ENCODE assay signal across 8 cellular contexts in the genomic region with DNA sequence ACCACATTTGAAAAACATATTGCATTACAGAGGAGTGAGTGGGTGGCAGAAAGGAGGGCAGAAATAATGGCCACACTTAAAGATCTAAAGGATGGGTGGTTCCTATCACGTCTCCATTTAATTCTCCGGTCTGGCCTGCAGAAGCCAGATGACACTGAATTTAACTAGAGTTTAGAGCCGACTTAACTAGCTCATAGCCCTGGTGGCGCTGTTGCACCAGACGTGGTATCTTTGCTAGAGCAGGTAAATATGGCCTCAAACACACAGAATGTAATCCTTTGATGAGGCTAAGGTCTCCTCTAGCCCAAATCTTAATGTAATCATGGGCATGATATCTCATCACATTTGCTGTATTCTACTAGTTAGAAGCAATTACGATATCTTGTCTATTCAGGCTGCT. TPM values are rescaled to one million over a fixed set of nuclear protein-coding genes. Genes with fewer than 3 reads are reported as not detected.
DNase-seq lines count a peak whose midpoint lies in the region; TF ChIP-seq lines count a peak whose summit lies in the region.

No MANE protein-coding gene starts in this region.

- H2BK5ac ChIP-seq in trophoblast cell (ENCODE audit: low read depth, low read length, poor library complexity), result no peak overlapping the region

- no peak overlapping the region for H3K18ac ChIP-seq in trophoblast cell (ENCODE audit: low read length)

- H3K27ac Mint-ChIP-seq in activated T-cell treated with anti-CD3 and anti-CD28 coated beads, Interleukin-2, amount 50 U/mL, for 24 hours, result no peak overlapping the region
- no peak overlapping the region for H3K27ac Mint-ChIP-seq in endodermal cell

- TF ChIP-seq CTCF in endodermal cell (conservative IDR thresholded peaks at IDR 0.05), result peak; percentile 89

- no peak overlapping the region for H2AFZ ChIP-seq in trophoblast cell (ENCODE audit: insufficient read depth, low read length, poor library complexity)

- no peak overlapping the region for H2BK120ac ChIP-seq in trophoblast cell (ENCODE audit: insufficient read depth, low read length, poor library complexity)

- no peak overlapping the region for H3K4me2 ChIP-seq in trophoblast cell (ENCODE audit: low read length)

- peak overlapping the region; percentile 43 for H3K4me3 ChIP-seq in endodermal cell (ENCODE audit: low read length)
- H3K4me3 ChIP-seq in trophoblast cell (ENCODE audit: low read depth, low read length), result no peak overlapping the region

- H3K27me3 ChIP-seq in endodermal cell (ENCODE audit: control insufficient read depth, insufficient read depth, low read length, poor library complexity, severe bottlenecking) (no peaks in the 10 kb centered on the region), trophoblast cell (ENCODE audit: insufficient read depth, low read length) (no peaks in the 10 kb centered on the region)

- H3K9ac ChIP-seq in endodermal cell (ENCODE audit: extremely low read depth, low read length, poor library complexity, severe bottlenecking), result no peak overlapping the region
- no peak overlapping the region for H3K9ac ChIP-seq in trophoblast cell (ENCODE audit: low read length)

- no peak overlapping the region for H2AK5ac ChIP-seq in trophoblast cell (ENCODE audit: low read length)

- H3K36me3 ChIP-seq in endodermal cell (ENCODE audit: control insufficient read depth, insufficient read depth, low read length) (no peaks in the 10 kb centered on the region), trophoblast cell (ENCODE audit: control insufficient read depth in 1 of 2, insufficient read depth in 2 of 2, low read length in 2 of 2) (no peaks in the 10 kb centered on the region)

- H3K36me3 Mint-ChIP-seq in activated T-cell treated with anti-CD3 and anti-CD28 coated beads, Interleukin-2, amount 50 U/mL, for 24 hours (ENCODE audit: low read depth), result no peaks in the 10 kb centered on the region
- no peaks in the 10 kb centered on the region for H3K36me3 Mint-ChIP-seq in endodermal cell (ENCODE audit: low read depth)

- WGBS in endodermal cell (ENCODE audit: insufficient coverage in 1 of 2, insufficient read length in 1 of 2), 2 experiments, result 17 to 48% methylated on average over 3 to 6 of the region's 6 CpGs
- no CpG with 5 or more reads among the region's 6 CpGs for WGBS in trophoblast cell (ENCODE audit: extremely low coverage, insufficient coverage, insufficient read length)

- no peak overlapping the region for H4K12ac ChIP-seq in trophoblast cell (ENCODE audit: low read depth, low read length)

- H3K23ac ChIP-seq in trophoblast cell (ENCODE audit: low read length), result no peak overlapping the region

- H3K79me1 ChIP-seq in trophoblast cell (ENCODE audit: low read length), result no peaks in the 10 kb centered on the region

- no peak overlapping the region for H3K4me3 Mint-ChIP-seq in activated T-cell treated with anti-CD3 and anti-CD28 coated beads, Interleukin-2, amount 50 U/mL, for 24 hours
- H3K4me3 Mint-ChIP-seq in endodermal cell, result no peak overlapping the region

- H3K27ac ChIP-seq in endodermal cell (ENCODE audit: low read depth, low read length) (no peak overlapping the region), trophoblast cell (ENCODE audit: low read depth, low read length) (no peak overlapping the region)

- H4K8ac ChIP-seq in trophoblast cell (ENCODE audit: low read depth, low read length), result no peak overlapping the region

- H3K79me2 ChIP-seq in trophoblast cell (ENCODE audit: control insufficient read depth, insufficient read depth, low read length, poor library complexity), result no peaks in the 10 kb centered on the region

- H3K9me3 Mint-ChIP-seq in activated T-cell treated with anti-CD3 and anti-CD28 coated beads, Interleukin-2, amount 50 U/mL, for 24 hours, result no peaks in the 10 kb centered on the region
- no peaks in the 10 kb centered on the region for H3K9me3 Mint-ChIP-seq in endodermal cell

- H4K91ac ChIP-seq in trophoblast cell (ENCODE audit: low read depth, low read length), result no peak overlapping the region

- H3K4ac ChIP-seq in trophoblast cell (ENCODE audit: low read depth, low read length), result no peak overlapping the region

- DNase-seq in activated T-cell treated with anti-CD3 and anti-CD28 coated beads for 1 hour (ENCODE audit: low read depth), result peak; percentile 20
- DNase-seq in activated T-cell treated with anti-CD3 and anti-CD28 coated beads, Interleukin-2, amount 50 U/mL, for 24 hours, result no peak
- peak; percentile 53 for DNase-seq in NCI-H146 (lab: John Stamatoyannopoulos, UW)
- DNase-seq in T-helper 9 cell, result peak; percentile 21
- peak; percentile 93 for DNase-seq in endodermal cell
- peak; percentile 50 to 70 for DNase-seq in trophoblast cell
- no peak for DNase-seq in medulla oblongata (ENCODE audit: extremely low spot score)
- no peak for DNase-seq in GM03348 (ENCODE audit: low spot score)

- peaks cover 4% of the 10 kb centered on the region for H3K27me3 Mint-ChIP-seq in activated T-cell treated with anti-CD3 and anti-CD28 coated beads, Interleukin-2, amount 50 U/mL, for 24 hours
- no peaks in the 10 kb centered on the region for H3K27me3 Mint-ChIP-seq in endodermal cell (ENCODE audit: insufficient read depth)

- no peak overlapping the region for H3K14ac ChIP-seq in trophoblast cell (ENCODE audit: low read length)

- H3K9me3 ChIP-seq in endodermal cell (ENCODE audit: control insufficient read depth, low read length) (no peaks in the 10 kb centered on the region), trophoblast cell (ENCODE audit: insufficient read depth, low read depth, low read length) (no peaks in the 10 kb centered on the region)

- no peak overlapping the region for H2BK12ac ChIP-seq in trophoblast cell (ENCODE audit: low read length)

- H3K4me1 Mint-ChIP-seq in activated T-cell treated with anti-CD3 and anti-CD28 coated beads, Interleukin-2, amount 50 U/mL, for 24 hours (ENCODE audit: low read depth), result no peaks in the 10 kb centered on the region
- H3K4me1 Mint-ChIP-seq in endodermal cell, result peaks cover 31% of the 10 kb centered on the region

- H3K4me1 ChIP-seq in endodermal cell (ENCODE audit: control insufficient read depth, insufficient read depth, low read length), result peaks cover 4% of the 10 kb centered on the region
- no peaks in the 10 kb centered on the region for H3K4me1 ChIP-seq in trophoblast cell (ENCODE audit: control insufficient read depth in 1 of 2, insufficient read depth in 2 of 2, low read length in 2 of 2)

RNA-seq across cellular contexts. Expression of gene GAL, which starts 51.5 kb away (rescaled TPM):
- 100 to 1,000 TPM in 1 of 2 donors, 10 to 100 TPM in 1; 98.9 to 166 TPM for total RNA-seq in endodermal cell
- 67.5 TPM for polyA plus RNA-seq in endodermal cell (2013, experiment 1 of 2)
- polyA plus RNA-seq in endodermal cell (2013, experiment 2 of 2), result 57.8 TPM
- polyA plus RNA-seq in trophoblast cell (2013), result 11.1 TPM in 2 replicates

Comparison
In these comparisons a context has a peak if more than half of its experiments do, and no peak if none do; other contexts are left out.
1. DNase-seq: peak in activated T-cell treated with anti-CD3 and anti-CD28 coated beads for 1 hour (single experiment), NCI-H146 (single experiment), T-helper 9 cell (single experiment), endodermal cell (single experiment) and trophoblast cell (2 of 2); none in activated T-cell treated with anti-CD3 and anti-CD28 coated beads, Interleukin-2, amount 50 U/mL, for 24 hours (single experiment), medulla oblongata (single experiment) and GM03348 (single experiment).